Comparison of ENCODE assay signal across 7 cellular contexts in genomic region chr3:16448691-16449090, GRCh38.
DNase-seq lines count a peak whose midpoint lies in the region; ATAC-seq and TF ChIP-seq lines count a peak whose summit lies in the region.

No MANE protein-coding gene starts in this region.

- TF ChIP-seq CTCF in PC-3 (conservative IDR thresholded peaks at IDR 0.05; ENCODE audit: low read depth, low read length) (no peak), esophagus squamous epithelium (IDR thresholded peaks at IDR 0.05) (no peak)

- WGBS in GM23248 (ENCODE audit: low coverage in 1 of 2, low lambda C conversion rate in 2 of 2, missing lambda C conversion rate in 2 of 2), 2 experiments = 0 to 3% methylated on average over 6 of the region's 6 CpGs
- WGBS in esophagus squamous epithelium, 2 donors = 18 to 30% methylated on average over 4 to 6 of the region's 6 CpGs
- 4 to 5% methylated on average over 6 of the region's 6 CpGs for WGBS in aorta, 2 donors

- no peaks in the 10 kb centered on the region; the same call in 1 of the 2 replicates for H3K36me3 ChIP-seq in GM23248 (ENCODE audit: low read depth)
- no peaks in the 10 kb centered on the region for H3K36me3 ChIP-seq in PC-3 (ENCODE audit: low read depth, low read length)
- H3K36me3 ChIP-seq in esophagus squamous epithelium = no peaks in the 10 kb centered on the region
- no peaks in the 10 kb centered on the region for H3K36me3 ChIP-seq in aorta (ENCODE audit: control insufficient read depth in 1 of 2, insufficient read depth in 2 of 2, low read length in 1 of 2)

- H3K27me3 ChIP-seq in GM23248 (replicated peaks; ENCODE audit: insufficient read depth) (no peaks in the 10 kb centered on the region), PC-3 (ENCODE audit: low read length) (no peaks in the 10 kb centered on the region), esophagus squamous epithelium (no peaks in the 10 kb centered on the region), aorta (ENCODE audit: control insufficient read depth in 1 of 2, insufficient read depth in 2 of 2, low read length in 1 of 2) (no peaks in the 10 kb centered on the region)

- POLR2A ChIA-PET in PC-3 (lab: Charles Lee; ENCODE audit: unreplicated experiment) = no interaction called here

- no peak for TF ChIP-seq POLR2A in esophagus squamous epithelium (IDR thresholded peaks at IDR 0.05)

- H3K9me3 ChIP-seq in GM23248 (ENCODE audit: low read depth) (no peaks in the 10 kb centered on the region), PC-3 (ENCODE audit: low read length) (no peaks in the 10 kb centered on the region), esophagus squamous epithelium (no peaks in the 10 kb centered on the region), aorta (ENCODE audit: control insufficient read depth, low read length) (no peaks in the 10 kb centered on the region)

- H4K20me1 ChIP-seq in GM23248 (ENCODE audit: insufficient read depth) = no peaks in the 10 kb centered on the region
- no peaks in the 10 kb centered on the region for H4K20me1 ChIP-seq in PC-3 (ENCODE audit: low read length)

- H2AFZ ChIP-seq in GM23248 (no peak overlapping the region), PC-3 (ENCODE audit: low read length) (peak overlapping the region; percentile 15; the same call in 1 of the 2 replicates)

- H3K79me2 ChIP-seq in GM23248 (ENCODE audit: insufficient read depth) (peaks cover 73% of the 10 kb centered on the region), PC-3 (ENCODE audit: low read length) (no peaks in the 10 kb centered on the region)

- intact Hi-C loops in PC-3 (cut with micrococcal nuclease) = no loop called here
- intact Hi-C loops in esophagus squamous epithelium (cut with DNase I) = no loop called here
- intact Hi-C loops in aorta (cut with DNase I) = loop anchor here in 1 of 2 donors (2.0 to 5.0 kb wide), 2 partner anchors 64 to 78 kb away; partner anchors contain the start of gene RFTN1

- peaks cover 42% of the 10 kb centered on the region for H3F3A ChIP-seq in GM23248 (ENCODE audit: insufficient read depth)
- H3F3A ChIP-seq in PC-3 (ENCODE audit: low read length, unreplicated experiment) = peaks cover 6% of the 10 kb centered on the region

- peaks cover 38% of the 10 kb centered on the region for H3K4me1 ChIP-seq in GM23248 (ENCODE audit: insufficient read depth)
- H3K4me1 ChIP-seq in PC-3 (ENCODE audit: insufficient read depth, low read length) = peaks cover 28% of the 10 kb centered on the region
- H3K4me1 ChIP-seq in esophagus squamous epithelium = peaks cover 0 to 18% (median 8%) of the 10 kb centered on the region in 3 donors
- peaks cover 8 to 13% of the 10 kb centered on the region in 2 donors for H3K4me1 ChIP-seq in aorta (ENCODE audit: control insufficient read depth in 1 of 2, insufficient read depth in 2 of 2, low read length in 2 of 2)

- DNase-seq in GM23248 = peak; percentile 98
- DNase-seq in PC-3 = peak; percentile 95
- DNase-seq in esophagus squamous epithelium (lab: John Stamatoyannopoulos, UW) = no peak
- peak; percentile 59 for DNase-seq in occipital lobe (lab: John Stamatoyannopoulos, UW)
- peak; percentile 92 to 94 for DNase-seq in aorta
- DNase-seq in AML-193 (lab: John Stamatoyannopoulos, UW) = no peak

- CTCF ChIA-PET in PC-3 (lab: Charles Lee) = no interaction called here

- ATAC-seq in PC-3 (peak; percentile 94), aorta (ENCODE audit: low FRiP score) (peak; percentile 86), GM19395 (IDR thresholded peaks at IDR 0.05; ENCODE audit: unreplicated experiment) (no peak)

- H3K27ac ChIP-seq in GM23248 = peak overlapping the region; percentile 79
- H3K27ac ChIP-seq in PC-3 (ENCODE audit: low read length) = peak overlapping the region; percentile 40
- H3K27ac ChIP-seq in esophagus squamous epithelium = peak overlapping the region in 3 of 4 donors; percentile 4 to 65 (median 43)
- peak overlapping the region in 1 of 2 donors; percentile 40 for H3K27ac ChIP-seq in aorta (ENCODE audit: low read depth in 1 of 2, low read length in 2 of 2)

- H3K9me2 ChIP-seq in GM23248 (ENCODE audit: insufficient read depth) (no peaks in the 10 kb centered on the region), PC-3 (replicated peaks; ENCODE audit: low read length) (no peaks in the 10 kb centered on the region)

- BruUV-seq in PC-3 (replicated peaks; lab: Mats Ljungman, UMichigan) = no TSS peak

- H3K4me2 ChIP-seq in GM23248 (ENCODE audit: unreplicated experiment) = peak overlapping the region; percentile 54
- H3K4me2 ChIP-seq in PC-3 (ENCODE audit: low read length) = peak overlapping the region; percentile 30

- in situ Hi-C loops in GM23248 (cut with MboI) = no loop called here

- peak overlapping the region; percentile 42 for H3K4me3 ChIP-seq in GM23248
- H3K4me3 ChIP-seq in PC-3 (ENCODE audit: low read length) = no peak overlapping the region
- no peak overlapping the region for H3K4me3 ChIP-seq in esophagus squamous epithelium
- H3K4me3 ChIP-seq in aorta (ENCODE audit: low read length in 2 of 2) = no peak overlapping the region

- H3K9ac ChIP-seq in GM23248 (peak overlapping the region; percentile 54), PC-3 (ENCODE audit: low read length) (no peak overlapping the region)

Comparison
In these comparisons a context has a peak if more than half of its experiments do, and no peak if none do; other contexts are left out.
1. DNase-seq: peak in GM23248 (single experiment), PC-3 (single experiment), occipital lobe (single experiment) and aorta (2 of 2); none in esophagus squamous epithelium (single experiment) and AML-193 (0 of 2).